In genomic region chr2:219724628-219725027, GRCh38 we compare ENCODE assay signal across 1 cellular context.
TF ChIP-seq lines count a peak whose summit lies in the region.

No MANE protein-coding gene starts in this region.

TF ChIP-seq in K562, 482 proteins besides CTCF, POLR2A, EP300 and RAD21 (continued from another document and continues in another):
- TF ChIP-seq CREBBP (IDR thresholded peaks at IDR 0.05; ENCODE audit: low read depth, low read length), result no peak
- no peak for TF ChIP-seq NELFE (IDR thresholded peaks at IDR 0.05; ENCODE audit: insufficient read depth, insufficient read length)
- TF ChIP-seq L3MBTL2 (IDR thresholded peaks at IDR 0.05), result peak; percentile 83
- no peak for TF ChIP-seq JUNB (CRISPR knock-in tag; conservative IDR thresholded peaks at IDR 0.05)
- TF ChIP-seq HMBOX1 (IDR thresholded peaks at IDR 0.05), result no peak
- no peak for TF ChIP-seq ETV6 (IDR thresholded peaks at IDR 0.05; ENCODE audit: borderline replicate concordance in 1 of 2, low read depth in 2 of 2, low read length in 1 of 2)
- no peak for TF ChIP-seq ETV6 (CRISPR knock-in tag; IDR thresholded peaks at IDR 0.05; ENCODE audit: borderline replicate concordance)
- no peak for TF ChIP-seq CEBPG (CRISPR knock-in tag; IDR thresholded peaks at IDR 0.05)
- TF ChIP-seq CEBPG (tag; conservative IDR thresholded peaks at IDR 0.05 in 1 of 2, IDR thresholded peaks at IDR 0.05 in 1 of 2), result peak; percentile 71 to 88
- peak; percentile 97 to 98 for TF ChIP-seq FOXK2 (conservative IDR thresholded peaks at IDR 0.05 in 1 of 2, IDR thresholded peaks at IDR 0.05 in 1 of 2; ENCODE audit: low read depth in 2 of 2)
- TF ChIP-seq XRCC4 (IDR thresholded peaks at IDR 0.05; ENCODE audit: extremely low read depth, insufficient read depth, insufficient read length), result no peak
- no peak for TF ChIP-seq TAF1 (IDR thresholded peaks at IDR 0.05; ENCODE audit: control insufficient read depth, extremely low read depth, insufficient read depth, low read length, severe bottlenecking)
- TF ChIP-seq TEAD4 (IDR thresholded peaks at IDR 0.05; ENCODE audit: low read length), result peak; percentile 72
- TF ChIP-seq TEAD4 (CRISPR knock-in tag; IDR thresholded peaks at IDR 0.05; ENCODE audit: borderline replicate concordance), result no peak
- TF ChIP-seq ELF1 (tag; IDR thresholded peaks at IDR 0.05), result no peak
- no peak for TF ChIP-seq ZNF778 (CRISPR knock-in tag; IDR thresholded peaks at IDR 0.05)
- no peak for TF ChIP-seq SETDB1 (IDR thresholded peaks at IDR 0.05; ENCODE audit: low read length)
- TF ChIP-seq POU5F1 (IDR thresholded peaks at IDR 0.05; ENCODE audit: borderline replicate concordance, low read depth, low read length, partially characterized antibody), result no peak
- no peak for TF ChIP-seq SUPT5H (IDR thresholded peaks at IDR 0.05)
- no peak for TF ChIP-seq ZNF232 (CRISPR knock-in tag; IDR thresholded peaks at IDR 0.05)
- no peak for TF ChIP-seq ZKSCAN3 (CRISPR knock-in tag; IDR thresholded peaks at IDR 0.05)
- no peak for TF ChIP-seq GTF2F1 (IDR thresholded peaks at IDR 0.05; ENCODE audit: low read depth, low read length)
- TF ChIP-seq DACH1 (IDR thresholded peaks at IDR 0.05; ENCODE audit: partially characterized antibody), result no peak
- no peak for TF ChIP-seq HNRNPL (IDR thresholded peaks at IDR 0.05; ENCODE audit: low read depth, low read length)
- TF ChIP-seq ZNF12 (CRISPR knock-in tag; IDR thresholded peaks at IDR 0.05), result no peak
- TF ChIP-seq CBX1 (IDR thresholded peaks at IDR 0.05; ENCODE audit: low read depth), result no peak
- no peak for TF ChIP-seq MLLT1 (IDR thresholded peaks at IDR 0.05)
- TF ChIP-seq ZNF398 (CRISPR knock-in tag; IDR thresholded peaks at IDR 0.05), result no peak
- no peak for TF ChIP-seq STAG1 (CRISPR knock-in tag; IDR thresholded peaks at IDR 0.05; ENCODE audit: borderline replicate concordance)
- peak; percentile 80 to 89 for TF ChIP-seq FOXA3 (CRISPR knock-in tag; conservative IDR thresholded peaks at IDR 0.05 in 1 of 2, IDR thresholded peaks at IDR 0.05 in 1 of 2)
- no peak for TF ChIP-seq HNRNPUL1 (IDR thresholded peaks at IDR 0.05; ENCODE audit: low read length)
- TF ChIP-seq XRCC3 (IDR thresholded peaks at IDR 0.05), result no peak
- TF ChIP-seq ZNF24 (IDR thresholded peaks at IDR 0.05), result no peak
- no peak for TF ChIP-seq ZNF699 (CRISPR knock-in tag; IDR thresholded peaks at IDR 0.05; ENCODE audit: insufficient replicate concordance)
- no peak for TF ChIP-seq ZBTB11 (CRISPR knock-in tag; IDR thresholded peaks at IDR 0.05)
- no peak for TF ChIP-seq ZC3H11A (IDR thresholded peaks at IDR 0.05; ENCODE audit: low read depth, low read length)
- TF ChIP-seq ZNF224 (CRISPR knock-in tag; IDR thresholded peaks at IDR 0.05), result no peak
- no peak for TF ChIP-seq ZNF507 (tag; conservative IDR thresholded peaks at IDR 0.05)
- peak; percentile 31; the same call in 1 of the 2 replicates for TF ChIP-seq FOXJ2 (tag; IDR thresholded peaks at IDR 0.05)
- no peak for TF ChIP-seq RB1 (IDR thresholded peaks at IDR 0.05; ENCODE audit: low read depth)
- TF ChIP-seq ZNF140 (CRISPR knock-in tag; IDR thresholded peaks at IDR 0.05), result no peak
- TF ChIP-seq FOXP1 (CRISPR knock-in tag; IDR thresholded peaks at IDR 0.05), result no peak
- no peak for TF ChIP-seq CUX1 (CRISPR knock-in tag; IDR thresholded peaks at IDR 0.05)
- TF ChIP-seq ZNF347 (CRISPR knock-in tag; IDR thresholded peaks at IDR 0.05; ENCODE audit: low read depth), result no peak
- TF ChIP-seq FOXK1 (CRISPR knock-in tag; IDR thresholded peaks at IDR 0.05; ENCODE audit: borderline replicate concordance), result no peak
- no peak for TF ChIP-seq MAFK (IDR thresholded peaks at IDR 0.05; ENCODE audit: low read length)
- peak; percentile 68 for TF ChIP-seq ATF3 (IDR thresholded peaks at IDR 0.05)
- TF ChIP-seq ATF3 (CRISPR knock-in tag; conservative IDR thresholded peaks at IDR 0.05), result no peak
- TF ChIP-seq HINFP (tag; conservative IDR thresholded peaks at IDR 0.05; ENCODE audit: low read depth), result no peak
- TF ChIP-seq KLF10 (CRISPR knock-in tag; IDR thresholded peaks at IDR 0.05), result no peak
- TF ChIP-seq SIN3B (IDR thresholded peaks at IDR 0.05; ENCODE audit: low read depth), result no peak
- no peak for TF ChIP-seq ARID3B (CRISPR knock-in tag; IDR thresholded peaks at IDR 0.05; ENCODE audit: borderline replicate concordance)
- TF ChIP-seq MAZ (CRISPR knock-in tag; conservative IDR thresholded peaks at IDR 0.05 in 1 of 2, IDR thresholded peaks at IDR 0.05 in 1 of 2), result no peak
- TF ChIP-seq FOSL1 (tag; conservative IDR thresholded peaks at IDR 0.05), result no peak
